10 cellular contexts compared by ENCODE assay signal in genomic region chr7:92648082-92648481, GRCh38. TPM values are rescaled to one million over a fixed set of nuclear protein-coding genes. Genes with fewer than 3 reads are reported as not detected.
A peak's percentile ranks its signal among the peaks of the same experiment; 100 is the strongest.
DNase-seq lines count a peak whose midpoint lies in the region; ATAC-seq lines count a peak whose summit lies in the region.
"Had no signal": no experiment of that assay in that cellular context is flagged by ENCODE, and none has a peak within 500 bp of the region (broad histone marks: within the 10 kb centered on the region; RNA-seq: fewer than 3 reads in every experiment).

No MANE protein-coding gene starts in this region.

- no peaks in the 10 kb centered on the region for H3K27me3 Mint-ChIP-seq in activated T-cell treated with anti-CD3 and anti-CD28 coated beads, Interleukin-2, amount 50 U/mL, for 4 hours (ENCODE audit: low read depth)
- H3K27me3 Mint-ChIP-seq in T-helper 1 cell treated with Interleukin-12 subunit alpha and Interleukin-12 subunit beta and Interleukin-4 antibody, amounts not matched to agents 30 μg/mL and 1 μg/mL, for 36 hours (ENCODE audit: low read depth) = no peaks in the 10 kb centered on the region
- no peaks in the 10 kb centered on the region for H3K27me3 Mint-ChIP-seq in stimulated activated naive CD8-positive, alpha-beta T cell treated with anti-CD3 and anti-CD28 coated beads, Interleukin-15, Interleukin-2, amounts not matched to agents 100 ng/mL and 50 ng/mL, for 24 hours

- peaks cover 36% of the 10 kb centered on the region for H3K36me3 Mint-ChIP-seq in activated T-cell treated with anti-CD3 and anti-CD28 coated beads, Interleukin-2, amount 50 U/mL, for 4 hours (ENCODE audit: insufficient read depth)
- peaks cover 40% of the 10 kb centered on the region for H3K36me3 Mint-ChIP-seq in T-helper 1 cell treated with Interleukin-12 subunit alpha and Interleukin-12 subunit beta and Interleukin-4 antibody, amounts not matched to agents 30 μg/mL and 1 μg/mL, for 36 hours (ENCODE audit: low read depth)
- peaks cover 68% of the 10 kb centered on the region for H3K36me3 Mint-ChIP-seq in stimulated activated naive CD8-positive, alpha-beta T cell treated with anti-CD3 and anti-CD28 coated beads, Interleukin-15, Interleukin-2, amounts not matched to agents 100 ng/mL and 50 ng/mL, for 24 hours (ENCODE audit: low read depth)

- peaks cover 79% of the 10 kb centered on the region for H3K4me1 Mint-ChIP-seq in activated T-cell treated with anti-CD3 and anti-CD28 coated beads, Interleukin-2, amount 50 U/mL, for 4 hours (ENCODE audit: low read depth)
- H3K4me1 Mint-ChIP-seq in T-helper 1 cell treated with Interleukin-12 subunit alpha and Interleukin-12 subunit beta and Interleukin-4 antibody, amounts not matched to agents 30 μg/mL and 1 μg/mL, for 36 hours (ENCODE audit: low read depth) = peaks cover 79% of the 10 kb centered on the region
- peaks cover 97% of the 10 kb centered on the region for H3K4me1 Mint-ChIP-seq in stimulated activated naive CD8-positive, alpha-beta T cell treated with anti-CD3 and anti-CD28 coated beads, Interleukin-15, Interleukin-2, amounts not matched to agents 100 ng/mL and 50 ng/mL, for 24 hours (ENCODE audit: low read depth)

- peak overlapping the region; percentile 82 for H3K27ac Mint-ChIP-seq in T-helper 1 cell treated with Interleukin-12 subunit alpha and Interleukin-12 subunit beta and Interleukin-4 antibody, amounts not matched to agents 30 μg/mL and 1 μg/mL, for 36 hours
- peak overlapping the region; percentile 99 for H3K27ac Mint-ChIP-seq in stimulated activated naive CD8-positive, alpha-beta T cell treated with anti-CD3 and anti-CD28 coated beads, Interleukin-15, Interleukin-2, amounts not matched to agents 100 ng/mL and 50 ng/mL, for 24 hours

- H3K9me3 Mint-ChIP-seq in activated T-cell treated with anti-CD3 and anti-CD28 coated beads, Interleukin-2, amount 50 U/mL, for 4 hours = no peaks in the 10 kb centered on the region
- H3K9me3 Mint-ChIP-seq in T-helper 1 cell treated with Interleukin-12 subunit alpha and Interleukin-12 subunit beta and Interleukin-4 antibody, amounts not matched to agents 30 μg/mL and 1 μg/mL, for 36 hours = no peaks in the 10 kb centered on the region
- no peaks in the 10 kb centered on the region for H3K9me3 Mint-ChIP-seq in stimulated activated naive CD8-positive, alpha-beta T cell treated with anti-CD3 and anti-CD28 coated beads, Interleukin-15, Interleukin-2, amounts not matched to agents 100 ng/mL and 50 ng/mL, for 24 hours

- no peak for DNase-seq in activated T-cell treated with anti-CD3 and anti-CD28 coated beads, Interleukin-2, amount 50 U/mL, for 4 hours
- DNase-seq in activated T-cell treated with anti-CD3 and anti-CD28 coated beads, Interleukin-2, amount 50 U/mL, for 1 hour = no peak
- DNase-seq in central memory CD4-positive, alpha-beta T cell = no peak
- no peak for DNase-seq in DMS79 treated with DMSO at 0.1 percent for 48 hours (lab: John Stamatoyannopoulos, UW)
- no peak for DNase-seq in NCI-H2029 (lab: John Stamatoyannopoulos, UW)
- DNase-seq: retina, stomach had no signal

- peak; percentile 71 to 72 for ATAC-seq in activated T-cell treated with anti-CD3 and anti-CD28 coated beads, Interleukin-2, amount 50 U/mL, for 4 hours
- ATAC-seq in HG02852 (IDR thresholded peaks at IDR 0.05; ENCODE audit: unreplicated experiment) = peak; percentile 78

- peak overlapping the region; percentile 46 for H3K4me3 Mint-ChIP-seq in activated T-cell treated with anti-CD3 and anti-CD28 coated beads, Interleukin-2, amount 50 U/mL, for 4 hours
- peak overlapping the region; percentile 34 for H3K4me3 Mint-ChIP-seq in T-helper 1 cell treated with Interleukin-12 subunit alpha and Interleukin-12 subunit beta and Interleukin-4 antibody, amounts not matched to agents 30 μg/mL and 1 μg/mL, for 36 hours
- peak overlapping the region; percentile 60 for H3K4me3 Mint-ChIP-seq in stimulated activated naive CD8-positive, alpha-beta T cell treated with anti-CD3 and anti-CD28 coated beads, Interleukin-15, Interleukin-2, amounts not matched to agents 100 ng/mL and 50 ng/mL, for 24 hours

RNA-seq across cellular contexts. Expression of gene FAM133B, which starts 57.9 kb away (rescaled TPM):
- total RNA-seq in activated T-cell treated with anti-CD3 and anti-CD28 coated beads, Interleukin-2, amount 50 U/mL, for 4 hours = 10 to 100 TPM; 35.3 to 37.8 (median 36.0) TPM
